18 cellular contexts compared by ENCODE assay signal in genomic region chr21:43699933-43700599, GRCh38. TPM values are rescaled to one million over a fixed set of nuclear protein-coding genes. Genes with fewer than 3 reads are reported as not detected.
DNase-seq lines count a peak whose midpoint lies in the region; ATAC-seq and TF ChIP-seq lines count a peak whose summit lies in the region.
"Had no signal": no experiment of that assay in that cellular context is flagged by ENCODE, and none has a peak within 500 bp of the region (broad histone marks: within the 10 kb centered on the region; RNA-seq: fewer than 3 reads in every experiment).

No MANE protein-coding gene starts in this region.

- peak overlapping the region; percentile 42 for H3K27ac Mint-ChIP-seq in neural progenitor cell

- H3K9ac ChIP-seq in neural progenitor cell, result no peak overlapping the region

- peak; percentile 22 for DNase-seq in Right ventricle myocardium superior
- DNase-seq in cardiac septum (ENCODE audit: low spot score), result no peak
- DNase-seq in neural progenitor cell (ENCODE audit: low spot score), result peak; percentile 19
- peak in 1 of 2 donors; percentile 17 for DNase-seq in aorta
- DNase-seq in Kasumi-1 (lab: John Stamatoyannopoulos, UW), result no peak
- DNase-seq: 8988T; Calu3; CD4-positive, alpha-beta memory T cell; MV-4-11; NCI-H1417 treated with DMSO at 0.1 percent for 48 hours; NCI-H2029; NCI-H2171 treated with DMSO at 0.1 percent for 48 hours; NCI-H446 treated with DMSO at 0.1 percent for 48 hours; OCI-M1 had no signal

- no peaks in the 10 kb centered on the region for H3K79me2 ChIP-seq in neural progenitor cell (ENCODE audit: low read depth)

- no peak overlapping the region for H3K4me2 ChIP-seq in neural progenitor cell

- H3K9me3 Mint-ChIP-seq in neural progenitor cell, result no peaks in the 10 kb centered on the region
- H3K9me3 Mint-ChIP-seq: CD4-positive, alpha-beta memory T cell had no signal

- H3K4me3 ChIP-seq in neural progenitor cell, result no peak overlapping the region
- no peak overlapping the region for H3K4me3 ChIP-seq in aorta (ENCODE audit: low read length in 2 of 2)

- 12 to 17% methylated on average over 13 of the region's 13 CpGs for WGBS in aorta, 2 donors

- H3K4me1 Mint-ChIP-seq in neural progenitor cell, result peaks cover 35% of the 10 kb centered on the region

- H2AFZ ChIP-seq in neural progenitor cell (replicated peaks), result no peak overlapping the region

- H4K20me1 ChIP-seq in neural progenitor cell (ENCODE audit: low read depth), result no peaks in the 10 kb centered on the region

- no peak overlapping the region for H3K4me3 Mint-ChIP-seq in neural progenitor cell
- H3K4me3 Mint-ChIP-seq: CD4-positive, alpha-beta memory T cell had no signal

- H3K27ac ChIP-seq in layer of hippocampus (ENCODE audit: low read depth, low read length), result peak overlapping the region; percentile 66
- no peak overlapping the region for H3K27ac ChIP-seq in neural progenitor cell
- peak overlapping the region; percentile 37 to 85 for H3K27ac ChIP-seq in aorta (ENCODE audit: low read depth in 1 of 2, low read length in 2 of 2)
- H3K27ac ChIP-seq: HL-60 had no signal

- peaks cover 15% of the 10 kb centered on the region for H3K4me1 ChIP-seq in neural progenitor cell
- H3K4me1 ChIP-seq in aorta (ENCODE audit: control insufficient read depth in 1 of 2, insufficient read depth in 2 of 2, low read length in 2 of 2), result no peaks in the 10 kb centered on the region

- no peaks in the 10 kb centered on the region for H3K27me3 ChIP-seq in layer of hippocampus (ENCODE audit: control insufficient read depth, insufficient read depth, low read length)
- H3K27me3 ChIP-seq in neural progenitor cell, result no peaks in the 10 kb centered on the region
- H3K27me3 ChIP-seq in aorta (ENCODE audit: control insufficient read depth in 1 of 2, insufficient read depth in 2 of 2, low read length in 1 of 2), result no peaks in the 10 kb centered on the region

- H3F3A ChIP-seq in neural progenitor cell (ENCODE audit: low read depth), result peaks cover 16% of the 10 kb centered on the region

- no peak for ATAC-seq in Right ventricle myocardium superior (ENCODE audit: poor library complexity)
- peak; percentile 37 for ATAC-seq in aorta (ENCODE audit: low FRiP score)
- no peak for ATAC-seq in GM18498 (IDR thresholded peaks at IDR 0.05; ENCODE audit: unreplicated experiment)
- ATAC-seq in HG03097 (IDR thresholded peaks at IDR 0.05; ENCODE audit: low FRiP score, unreplicated experiment), result no peak

- H3K36me3 Mint-ChIP-seq in neural progenitor cell, result peaks cover 6% of the 10 kb centered on the region

- intact Hi-C loops in Right ventricle myocardium superior (cut with DNase I), result no loop called here
- intact Hi-C loops in cardiac septum (cut with DNase I), result loop anchor here (10.0 kb wide), 1 partner anchor 75 kb away; the partner anchor contains the start of gene CSTB
- intact Hi-C loops in aorta (cut with DNase I), result loop anchor here in 1 of 2 donors (5.0 kb wide), 1 partner anchor 32 kb away; no protein-coding TSS in a partner anchor

- H3K36me3 ChIP-seq in neural progenitor cell, result no peaks in the 10 kb centered on the region
- H3K36me3 ChIP-seq in aorta (ENCODE audit: control insufficient read depth in 1 of 2, insufficient read depth in 2 of 2, low read length in 1 of 2), result no peaks in the 10 kb centered on the region

- no peak for TF ChIP-seq CTCF in neural progenitor cell (IDR thresholded peaks at IDR 0.05)

- peaks cover 7% of the 10 kb centered on the region for H3K27me3 Mint-ChIP-seq in neural progenitor cell (ENCODE audit: insufficient read depth, low read depth)

- H3K9me3 ChIP-seq in neural progenitor cell (ENCODE audit: low read depth) (no peaks in the 10 kb centered on the region), aorta (ENCODE audit: control insufficient read depth, low read length) (no peaks in the 10 kb centered on the region)

RNA-seq across cellular contexts. Expression of gene PDXK, which starts 18.9 kb away (rescaled TPM):
- total RNA-seq in Right ventricle myocardium superior, result 93.8 TPM
- 56.9 TPM for total RNA-seq in cardiac septum
- total RNA-seq in neural progenitor cell (ENCODE audit: low replicate concordance), result 43.3 and 54.0 TPM in 2 replicates
- total RNA-seq in aorta, result 10 to 100 TPM; 90.7 to 94.4 TPM
- polyA plus RNA-seq in aorta, result 10 to 100 TPM; 25.8 to 38.2 TPM

RNA-seq across cellular contexts. Expression of gene RRP1B, which starts 40.7 kb away (rescaled TPM):
- total RNA-seq in Right ventricle myocardium superior, result 8.4 TPM
- total RNA-seq in cardiac septum, result 8.7 TPM
- 45.0 TPM in 2 replicates for total RNA-seq in neural progenitor cell (ENCODE audit: low replicate concordance)
- 10 to 100 TPM; 15.9 to 16.4 TPM for total RNA-seq in aorta
- 1 to 10 TPM; 4.9 to 5.9 TPM for polyA plus RNA-seq in aorta

RNA-seq across cellular contexts. Expression of gene HSF2BP, which starts 40.8 kb away (rescaled TPM):
- not detected for total RNA-seq in Right ventricle myocardium superior
- not detected for total RNA-seq in cardiac septum
- 0.71 and 1.1 TPM in 2 replicates for total RNA-seq in neural progenitor cell (ENCODE audit: low replicate concordance)
- total RNA-seq in aorta, result under 1 TPM in 1 of 2 donors, not detected in 1; 0.51 TPM
- polyA plus RNA-seq in aorta, result not detected

Comparison
In these comparisons a context has a peak if more than half of its experiments do, and no peak if none do; other contexts are left out.
1. DNase-seq: peak in Right ventricle myocardium superior (single experiment) and neural progenitor cell (single experiment); none in cardiac septum (single experiment) and Kasumi-1 (0 of 2).